In the genomic region with DNA sequence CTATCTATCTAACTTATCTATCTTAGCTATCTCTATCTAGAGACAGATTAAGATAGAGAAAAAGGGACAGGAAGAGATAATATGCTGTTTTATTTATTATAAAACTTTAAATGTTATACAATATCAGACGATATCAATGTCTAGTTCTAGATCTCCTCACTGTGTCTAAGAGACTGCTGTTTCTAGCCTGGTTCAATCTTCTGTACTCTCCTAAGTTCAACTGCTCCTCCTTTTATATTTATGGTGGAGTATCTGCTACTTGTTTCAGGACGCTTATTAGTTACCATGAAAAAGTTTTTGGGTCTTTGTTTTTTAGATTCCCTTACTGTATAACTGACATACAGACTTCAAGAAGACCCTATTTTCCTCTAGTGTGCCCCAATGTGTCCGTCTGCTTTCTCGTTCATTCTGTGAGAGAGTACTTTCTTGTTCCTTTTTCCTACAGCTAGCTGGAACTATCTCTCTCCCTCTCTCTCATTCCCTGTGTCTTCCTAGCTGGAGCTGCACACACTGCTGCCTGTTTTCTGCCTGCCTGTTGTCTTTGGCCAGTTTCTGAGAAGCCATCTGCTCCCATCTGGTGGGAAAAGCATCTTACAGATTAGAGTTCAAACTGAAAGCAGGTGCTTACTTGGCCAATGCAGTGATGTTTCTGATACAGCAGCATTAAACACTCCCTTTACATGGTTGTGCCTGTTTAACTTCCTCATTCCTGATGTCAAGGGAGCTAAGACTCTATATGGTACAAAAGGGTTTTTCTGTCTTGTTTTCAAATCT, we compare ENCODE assay signal across 8 cellular contexts. TPM values are rescaled to one million over a fixed set of nuclear protein-coding genes. Genes with fewer than 3 reads are reported as not detected.
A peak's percentile ranks its signal among the peaks of the same experiment; 100 is the strongest.
DNase-seq lines count a peak whose midpoint lies in the region; ATAC-seq and TF ChIP-seq lines count a peak whose summit lies in the region.

No MANE protein-coding gene starts in this region.

- H3K9ac ChIP-seq in mammary epithelial cell (ENCODE audit: insufficient read depth, low read length) = no peak overlapping the region

- dilution Hi-C loops in mammary epithelial cell (cut with HindIII; ENCODE audit: low sequenced_read_pairs) = no loop called here

- no peaks in the 10 kb centered on the region for H3K4me1 ChIP-seq in mammary epithelial cell (ENCODE audit: insufficient read depth, low read length)
- H3K4me1 ChIP-seq in breast epithelium = peaks cover 0 to 3% of the 10 kb centered on the region in 2 donors

- H3K27me3 ChIP-seq in mammary epithelial cell (ENCODE audit: insufficient read depth, low read length) (no peaks in the 10 kb centered on the region), breast epithelium (no peaks in the 10 kb centered on the region)

- 53% methylated on average over 4 of the region's 4 CpGs for whole genome bisulfite sequencing in mammary epithelial cell (ENCODE audit: low coverage, missing lambda C conversion rate)

- peak overlapping the region; percentile 33 for H3K4me2 ChIP-seq in mammary epithelial cell (ENCODE audit: insufficient read depth, low read depth, low read length)

- no peak for TF ChIP-seq CTCF in mammary epithelial cell (conservative IDR thresholded peaks at IDR 0.05 in 1 of 2, IDR thresholded peaks at IDR 0.05 in 1 of 2; ENCODE audit: extremely low read depth in 1 of 2, insufficient read depth in 1 of 2, low read depth in 1 of 2, low read length in 2 of 2)
- TF ChIP-seq CTCF in breast epithelium (IDR thresholded peaks at IDR 0.05) = no peak

- no peak for TF ChIP-seq POLR2A in breast epithelium (IDR thresholded peaks at IDR 0.05)

- in situ Hi-C loops in mammary epithelial cell (cut with MboI; ENCODE audit: low sequenced_read_pairs in 2 of 2) = no loop called here

- H3K27ac ChIP-seq in mammary epithelial cell (ENCODE audit: insufficient read depth, low read depth, low read length) = no peak overlapping the region
- H3K27ac ChIP-seq in breast epithelium = no peak overlapping the region

- H3K36me3 ChIP-seq in mammary epithelial cell (ENCODE audit: insufficient read depth, low read length) = no peaks in the 10 kb centered on the region
- no peaks in the 10 kb centered on the region for H3K36me3 ChIP-seq in breast epithelium

- no peak for DNase-seq in mammary epithelial cell
- DNase-seq in breast epithelium (ENCODE audit: low spot score in 2 of 2) = no peak
- DNase-seq in RPMI8226 = peak; percentile 63
- peak; percentile 28 for DNase-seq in medulla oblongata (ENCODE audit: extremely low spot score)
- DNase-seq in GF-D8 (lab: John Stamatoyannopoulos, UW) = no peak
- DNase-seq in NCI-H1092 (lab: John Stamatoyannopoulos, UW) = no peak
- DNase-seq in iPS-NIHi7 (ENCODE audit: extremely low spot score) = no peak

- H4K20me1 ChIP-seq in mammary epithelial cell (ENCODE audit: insufficient read depth, low read length) = no peaks in the 10 kb centered on the region

- no peaks in the 10 kb centered on the region for H3K79me2 ChIP-seq in mammary epithelial cell (ENCODE audit: insufficient read depth, low read length)

- no peaks in the 10 kb centered on the region for H3K9me3 ChIP-seq in mammary epithelial cell (replicated peaks; ENCODE audit: insufficient read depth, low read length)
- no peaks in the 10 kb centered on the region for H3K9me3 ChIP-seq in breast epithelium

- no TSS peak for BruUV-seq in mammary epithelial cell (replicated peaks; lab: Mats Ljungman, UMichigan)

- CTCF ChIA-PET in mammary epithelial cell (lab: Charles Lee; ENCODE audit: low non-redundant PET) = interaction anchor here (0.6 to 0.7 kb wide), 2 partner anchors 614 to 689 kb away, joined by 3 to 5 read pairs; no protein-coding TSS in a partner anchor

- ATAC-seq in HG03045 (IDR thresholded peaks at IDR 0.05; ENCODE audit: unreplicated experiment) = peak; percentile 51

- peak overlapping the region; percentile 52 for H2AFZ ChIP-seq in mammary epithelial cell (ENCODE audit: low read depth, low read length)

- intact Hi-C loops in mammary epithelial cell (cut with micrococcal nuclease) (loop anchor here (2.0 kb wide), 1 partner anchor 93 kb away; no protein-coding TSS in a partner anchor), breast epithelium (cut with DNase I; ENCODE audit: low total_unique reads) (no loop called here)

- H3K4me3 ChIP-seq in mammary epithelial cell (replicated peaks in 1 of 3; ENCODE audit: insufficient read depth in 1 of 3, low read depth in 2 of 3, low read length in 3 of 3) = no peak overlapping the region
- H3K4me3 ChIP-seq in breast epithelium = no peak overlapping the region

RNA-seq across cellular contexts. Expression of gene ARL4A, which starts 49.4 kb away (rescaled TPM):
- total RNA-seq in mammary epithelial cell = 10 to 100 TPM; 24.9 to 57.3 TPM
- polyA plus RNA-seq in mammary epithelial cell = 28.5 TPM
- polyA minus RNA-seq in mammary epithelial cell = 13.4 TPM
- 100 to 1,000 TPM in 1 of 3 donors, 10 to 100 TPM in 2; 28.5 to 165 (median 51.1) TPM for total RNA-seq in breast epithelium

Comparison
In these comparisons a context has a peak if more than half of its experiments do, and no peak if none do; other contexts are left out.
1. DNase-seq: peak in RPMI8226 (single experiment) and medulla oblongata (single experiment); none in mammary epithelial cell (single experiment), breast epithelium (0 of 2), GF-D8 (single experiment), NCI-H1092 (single experiment) and iPS-NIHi7 (single experiment).